In genomic region chr7:117479480-117480224, GRCh38 we compare ENCODE assay signal across 11 cellular contexts. TPM values are rescaled to one million over a fixed set of nuclear protein-coding genes. Genes with fewer than 3 reads are reported as not detected.
DNase-seq lines count a peak whose midpoint lies in the region; ATAC-seq, FAIRE-seq and TF ChIP-seq lines count a peak whose summit lies in the region.
"Had no signal": no experiment of that assay in that cellular context is flagged by ENCODE, and none has a peak within 500 bp of the region (broad histone marks: within the 10 kb centered on the region; RNA-seq: fewer than 3 reads in every experiment).

Gene CFTR, plus strand, starts transcription at chr7:117480025. Its CDS starts 70 bp downstream, at chr7:117480095.

- H2BK15ac ChIP-seq in H1 (ENCODE audit: low read length): no peak within 1 kb of the TSS

- peaks cover 27% of the 10 kb centered on the region for H3K27me3 Mint-ChIP-seq in stimulated activated naive CD8-positive, alpha-beta T cell treated with anti-CD3 and anti-CD28 coated beads, Interleukin-15, amount 100 ng/mL, for 72 hours

- peak within 1 kb of the TSS; percentile 75 to 78 for H3K4me2 ChIP-seq in H1 (ENCODE audit: insufficient read depth in 1 of 2, low read depth in 2 of 2, low read length in 2 of 2)

- H3K36me3 ChIP-seq in H1 (ENCODE audit: control insufficient read depth in 2 of 4, insufficient read depth in 4 of 4, low read length in 3 of 4) (no peaks in the 10 kb centered on the region), small intestine (ENCODE audit: control insufficient read depth in 2 of 2, insufficient read depth in 2 of 2, low read length in 2 of 2) (no peaks in the 10 kb centered on the region)
- H3K36me3 ChIP-seq in effector memory CD4-positive, alpha-beta T cell (ENCODE audit: control insufficient read depth, insufficient read depth, low read length): no peaks in the 10 kb centered on the region

- H3K79me1 ChIP-seq in H1 (ENCODE audit: low read depth, low read length): no peaks in the 10 kb centered on the region

- H4K8ac ChIP-seq in H1 (ENCODE audit: extremely low read depth, insufficient read depth, low read length): no peak within 1 kb of the TSS

- no peak within 1 kb of the TSS for H2BK120ac ChIP-seq in H1 (replicated peaks; ENCODE audit: low read depth, low read length)

- H3K14ac ChIP-seq in H1 (ENCODE audit: insufficient read length): no peak within 1 kb of the TSS

- no peaks in the 10 kb centered on the region for H3K4me1 Mint-ChIP-seq in stimulated activated naive CD8-positive, alpha-beta T cell treated with anti-CD3 and anti-CD28 coated beads, Interleukin-15, amount 100 ng/mL, for 72 hours
- H3K4me1 Mint-ChIP-seq: immature natural killer cell had no signal

- no peak within 1 kb of the TSS for H2BK20ac ChIP-seq in H1 (ENCODE audit: low read length)

- H3K4ac ChIP-seq in H1 (replicated peaks; ENCODE audit: insufficient read length, low read depth, low read length): no peak within 1 kb of the TSS

- no peak for TF ChIP-seq EP300 in H1 (IDR thresholded peaks at IDR 0.05; ENCODE audit: borderline replicate concordance in 1 of 2, low read depth in 2 of 2, low read length in 2 of 2)

- H3K27me3 ChIP-seq in H1 (replicated peaks in 1 of 4; ENCODE audit: control insufficient read depth in 3 of 4, extremely low read depth in 1 of 4, insufficient read depth in 3 of 4, low read length in 3 of 4): peaks cover 0 to 13% (median 4%) of the 10 kb centered on the region in 4 experiments; a peak in 2 of 7 replicates
- H3K27me3 ChIP-seq in small intestine (ENCODE audit: control insufficient read depth in 2 of 2, insufficient read depth in 2 of 2, low read length in 2 of 2): peaks cover 0 to 3% of the 10 kb centered on the region in 2 donors
- H3K27me3 ChIP-seq in effector memory CD4-positive, alpha-beta T cell (replicated peaks; ENCODE audit: control insufficient read depth, insufficient read depth, low read length, poor library complexity, severe bottlenecking): no peaks in the 10 kb centered on the region

- CTCF ChIA-PET in H1 (lab: Charles Lee; ENCODE audit: partially characterized antibody): interaction anchor here (1.6 to 1.8 kb wide), 3 partner anchors 21 to 236 kb away, joined by 3 to 8 read pairs (median 7); no protein-coding TSS in a partner anchor

- no peak within 1 kb of the TSS for H3K23ac ChIP-seq in H1 (ENCODE audit: insufficient read length)

- no peak within 1 kb of the TSS for H3K56ac ChIP-seq in H1 (replicated peaks; ENCODE audit: insufficient read length, low read depth, low read length)

- H3K27ac ChIP-seq in H1 (ENCODE audit: low read depth, low read length) (no peak within 1 kb of the TSS), small intestine (ENCODE audit: low read depth in 1 of 2, low read length in 1 of 2) (peak within 1 kb of the TSS; percentile 92 to 94)
- no peak within 1 kb of the TSS for H3K27ac ChIP-seq in effector memory CD4-positive, alpha-beta T cell (ENCODE audit: insufficient read depth, low read length, poor library complexity, severe bottlenecking)

- H3K4me3 ChIP-seq in H1 (ENCODE audit: extremely low read depth in 1 of 4, insufficient read depth in 2 of 4, low read depth in 3 of 4, low read length in 4 of 4) (peak within 1 kb of the TSS; percentile 43 to 84 (median 67)), small intestine (ENCODE audit: low read depth in 1 of 2, low read length in 2 of 2) (peak within 1 kb of the TSS; percentile 37 to 82)
- H3K4me3 ChIP-seq in effector memory CD4-positive, alpha-beta T cell (ENCODE audit: insufficient read depth, low read depth, low read length, poor library complexity, severe bottlenecking): no peak within 1 kb of the TSS

- TF ChIP-seq CTCF in H1 (IDR thresholded peaks at IDR 0.05; ENCODE audit: control extremely low read depth in 1 of 3, insufficient read depth in 1 of 3, low read depth in 1 of 3, low read length in 3 of 3): no peak

- peak within 1 kb of the TSS; percentile 57; the same call in 1 of the 2 replicates for H3K18ac ChIP-seq in H1 (ENCODE audit: extremely low read depth, low read length)

- H3K9me3 ChIP-seq in H1 (ENCODE audit: insufficient read depth in 2 of 2, low read depth in 1 of 2, low read length in 1 of 2): no peaks in the 10 kb centered on the region
- no peaks in the 10 kb centered on the region for H3K9me3 ChIP-seq in small intestine (ENCODE audit: control insufficient read depth, low read depth)
- no peaks in the 10 kb centered on the region for H3K9me3 ChIP-seq in effector memory CD4-positive, alpha-beta T cell (ENCODE audit: control insufficient read depth, low read length)

- POLR2A ChIA-PET in H1 (lab: Charles Lee; ENCODE audit: partially characterized antibody): interaction anchor here (0.6 kb wide), 1 partner anchor 10 kb away, joined by 3 read pairs; no protein-coding TSS in a partner anchor

- H2AFZ ChIP-seq in H1 (ENCODE audit: low read length): peak within 1 kb of the TSS; percentile 91

- H3K79me2 ChIP-seq in H1 (ENCODE audit: control insufficient read depth in 1 of 2, insufficient read depth in 2 of 2, low read length in 2 of 2): no peaks in the 10 kb centered on the region

- H3K9me3 Mint-ChIP-seq in stimulated activated naive CD8-positive, alpha-beta T cell treated with anti-CD3 and anti-CD28 coated beads, Interleukin-15, amount 100 ng/mL, for 72 hours: no peaks in the 10 kb centered on the region

- no peaks in the 10 kb centered on the region for H4K20me1 ChIP-seq in H1 (replicated peaks in 1 of 2; ENCODE audit: control insufficient read depth in 1 of 2, insufficient read depth in 2 of 2, low read length in 2 of 2)

- peak; percentile 65 for ATAC-seq in left lobe of liver
- no peak for ATAC-seq in stimulated activated naive CD8-positive, alpha-beta T cell treated with anti-CD3 and anti-CD28 coated beads, Interleukin-15, amount 100 ng/mL, for 72 hours
- ATAC-seq in GM18520 (IDR thresholded peaks at IDR 0.05; ENCODE audit: unreplicated experiment): no peak
- ATAC-seq in GM21723 (IDR thresholded peaks at IDR 0.05; ENCODE audit: unreplicated experiment): no peak

- H3K23me2 ChIP-seq in H1 (ENCODE audit: low read depth, low read length): peaks cover 6% of the 10 kb centered on the region; the same call in 1 of the 2 replicates

- no peak within 1 kb of the TSS for H3K27ac Mint-ChIP-seq in stimulated activated naive CD8-positive, alpha-beta T cell treated with anti-CD3 and anti-CD28 coated beads, Interleukin-15, amount 100 ng/mL, for 72 hours
- H3K27ac Mint-ChIP-seq: immature natural killer cell had no signal

- no peak within 1 kb of the TSS; the same call in 1 of the 2 replicates for H2BK5ac ChIP-seq in H1 (ENCODE audit: low read depth, low read length)

- 2% methylated on average over 32 of the region's 45 CpGs; no CpG with 5 or more reads in 1 of the 2 experiments for WGBS in H1 (ENCODE audit: extremely low coverage in 1 of 2, insufficient coverage in 1 of 2, insufficient read length in 1 of 2, insufficient replicate concordance in 2 of 2, low coverage in 1 of 2, low lambda C conversion rate in 2 of 2, missing lambda C conversion rate in 1 of 2), 2 experiments
- WGBS in small intestine, 3 donors: 2 to 7% (median 4%) methylated on average over 45 of the region's 45 CpGs

- H2AK5ac ChIP-seq in H1 (ENCODE audit: low read depth, low read length): no peak within 1 kb of the TSS

- peak within 1 kb of the TSS in 2 of 4 experiments; percentile 30 to 46; a peak in 3 of 7 replicates for H3K9ac ChIP-seq in H1 (replicated peaks in 1 of 4; ENCODE audit: extremely low read depth in 1 of 4, low read depth in 3 of 4, low read length in 3 of 4)

- peak within 1 kb of the TSS; percentile 37 for H4K5ac ChIP-seq in H1 (ENCODE audit: insufficient read length, low read depth, low read length)

- peak within 1 kb of the TSS; percentile 70 for H4K91ac ChIP-seq in H1 (replicated peaks; ENCODE audit: insufficient read length, low read length)

- no peak for FAIRE-seq in H1 (lab: Jason Lieb, UNC)
- no peak for FAIRE-seq in small intestine (lab: Jason Lieb, UNC)

- peak within 1 kb of the TSS; percentile 78; the same call in 1 of the 2 replicates for H2BK12ac ChIP-seq in H1 (ENCODE audit: low read depth, low read length)

- TF ChIP-seq RAD21 in H1 (IDR thresholded peaks at IDR 0.05 in 1 of 2, conservative IDR thresholded peaks at IDR 0.05 in 1 of 2; ENCODE audit: low read depth in 2 of 2, low read length in 2 of 2): no peak

- TF ChIP-seq POLR2A in H1 (IDR thresholded peaks at IDR 0.05; ENCODE audit: control extremely low read depth in 1 of 2, low read depth in 2 of 2, low read length in 2 of 2): peak in 1 of 2 experiments; percentile 40; a peak in 1 of 3 replicates

- DNase-seq in HT-29 (ENCODE audit: low spot score): peak; percentile 74
- DNase-seq in H1 (ENCODE audit: low read depth in 1 of 2, low spot score in 2 of 2): peak in 1 of 2 experiments; percentile 73
- no peak for DNase-seq in left lobe of liver (ENCODE audit: low spot score)
- DNase-seq in small intestine: peak; percentile 57
- no peak for DNase-seq in effector memory CD4-positive, alpha-beta T cell
- no peak for DNase-seq in stimulated activated naive CD8-positive, alpha-beta T cell treated with anti-CD3 and anti-CD28 coated beads, Interleukin-15, amount 100 ng/mL, for 72 hours
- DNase-seq: DMS79 treated with DMSO at 0.1 percent for 48 hours, immature natural killer cell, NCI-H187 treated with DMSO at 0.1 percent for 48 hours had no signal

- H3K4me3 Mint-ChIP-seq in stimulated activated naive CD8-positive, alpha-beta T cell treated with anti-CD3 and anti-CD28 coated beads, Interleukin-15, amount 100 ng/mL, for 72 hours: no peak within 1 kb of the TSS
- H3K4me3 Mint-ChIP-seq: immature natural killer cell had no signal

- H3K4me1 ChIP-seq in H1 (replicated peaks in 1 of 4; ENCODE audit: control insufficient read depth in 3 of 4, insufficient read depth in 4 of 4, low read length in 3 of 4): no peaks in the 10 kb centered on the region; a peak in 1 of 7 replicates
- no peaks in the 10 kb centered on the region for H3K4me1 ChIP-seq in small intestine (ENCODE audit: control insufficient read depth in 2 of 2, insufficient read depth in 1 of 2, low read depth in 1 of 2, low read length in 1 of 2)
- no peaks in the 10 kb centered on the region for H3K4me1 ChIP-seq in effector memory CD4-positive, alpha-beta T cell (ENCODE audit: control insufficient read depth, insufficient read depth, low read length, poor library complexity, severe bottlenecking)

TF ChIP-seq in H1, 55 proteins besides CTCF, POLR2A, EP300 and RAD21 (continues in another document):
- no peak for TF ChIP-seq CREB1 (IDR thresholded peaks at IDR 0.05)

RNA-seq across cellular contexts. Expression of gene CFTR, which starts in this region (rescaled TPM):
- total RNA-seq in HT-29 (2014; rRNA removed; shearing (Covaris generic)): 34.2 and 39.9 TPM in 2 replicates
- 1.2 and 1.7 TPM in 2 replicates for total RNA-seq in H1 (2021; fragmentation: NEBNext Ultra II Directional; extraction: Animal tissue kit (Norgen Biotek cat#: 25700))
- polyA plus RNA-seq in H1 (2011; rRNA removed) (0.27 and 1.6 TPM in 2 replicates), small intestine (10 to 100 TPM; 23.5 to 28.0 (median 25.1) TPM)
- polyA plus RNA-seq in H1 (2011; cell fraction: cytosol; rRNA removed): 0.78 TPM
- 0.94 TPM for polyA plus RNA-seq in H1 (2011; cell fraction: nucleus; rRNA removed)
- 1.7 to 3.8 TPM (median 2.7 TPM) in 4 replicates for polyA plus RNA-seq in H1 (2012, experiment 1 of 2)
- polyA plus RNA-seq in H1 (2012, experiment 2 of 2): 0.29 TPM
- 0.77 TPM for polyA plus RNA-seq in H1 (2013, experiment 1 of 2)
- polyA plus RNA-seq in H1 (2013, experiment 2 of 2): 0.90 TPM
- polyA minus RNA-seq in H1 (2011; rRNA and poly(A)+ RNA removed): 1.3 and 5.4 TPM in 2 replicates
- 0.59 TPM for polyA minus RNA-seq in H1 (2011; cell fraction: cytosol; rRNA and poly(A)+ RNA removed)
- 4.4 TPM for polyA minus RNA-seq in H1 (2011; cell fraction: nucleus; rRNA and poly(A)+ RNA removed)
- 1.1 TPM for total RNA-seq in left lobe of liver
- polyA plus RNA-seq: immature natural killer cell had no signal

Comparison
In these comparisons a context has a peak if more than half of its experiments do, and no peak if none do; other contexts are left out.
1. RNA of gene CFTR (total RNA-seq): 34.2 to 39.9 TPM in HT-29; 1.2 to 1.7 TPM in H1 and 1.1 TPM in left lobe of liver (single experiment); every median in the first group is over 10 times any median in the second.
2. DNase-seq: peak in HT-29 (single experiment) and small intestine (single experiment); none in left lobe of liver (single experiment), effector memory CD4-positive, alpha-beta T cell (0 of 3) and stimulated activated naive CD8-positive, alpha-beta T cell treated with anti-CD3 and anti-CD28 coated beads, Interleukin-15, amount 100 ng/mL, for 72 hours (0 of 2).
3. H3K27ac ChIP-seq: peak in small intestine (2 of 2); none in H1 (single experiment) and effector memory CD4-positive, alpha-beta T cell (single experiment).